9 cellular contexts compared by ENCODE assay signal in genomic region chr2:567865-568638, GRCh38.
DNase-seq lines count a peak whose midpoint lies in the region; TF ChIP-seq lines count a peak whose summit lies in the region.
"Had no signal": no experiment of that assay in that cellular context is flagged by ENCODE, and none has a peak within 500 bp of the region (broad histone marks: within the 10 kb centered on the region; RNA-seq: fewer than 3 reads in every experiment).

No MANE protein-coding gene starts in this region.

- H3K36me3 Mint-ChIP-seq in MCF 10A (ENCODE audit: insufficient read depth, unreplicated experiment), result no peaks in the 10 kb centered on the region

- no peaks in the 10 kb centered on the region for H3K79me2 ChIP-seq in MM.1S (ENCODE audit: low read length)

- intact Hi-C loops in MCF 10A (cut with micrococcal nuclease) (loop anchor here (2.0 kb wide), 1 partner anchor 33 kb away; no protein-coding TSS in a partner anchor), tibial artery (cut with DNase I; ENCODE audit: low total_unique reads) (no loop called here)

- H3K9ac ChIP-seq in MM.1S (ENCODE audit: low read length), result no peak overlapping the region

- no peak overlapping the region for H3K4me2 ChIP-seq in MM.1S (ENCODE audit: low read depth, low read length)

- H4K20me1 ChIP-seq in MM.1S (ENCODE audit: insufficient read depth, low read length), result no peaks in the 10 kb centered on the region

- CTCF ChIA-PET in HEK293 (lab: Yijun Ruan, JAX) (interaction anchor here (1.1 to 1.9 kb wide), 2 partner anchors 68 to 71 kb away, joined by 4 to 7 read pairs; no protein-coding TSS in a partner anchor), MCF 10A (lab: Yijun Ruan, JAX) (interaction anchor here (0.6 to 2.7 kb wide), 8 partner anchors 9 to 223 kb away, joined by 3 to 16 read pairs (median 3); no protein-coding TSS in a partner anchor)

- H3K9me3 Mint-ChIP-seq in MCF 10A (ENCODE audit: unreplicated experiment), result peaks cover 16% of the 10 kb centered on the region

- H3K9me2 ChIP-seq in MM.1S (replicated peaks; ENCODE audit: insufficient read depth, low read length), result no peaks in the 10 kb centered on the region

- peaks cover 4% of the 10 kb centered on the region for H3K4me1 ChIP-seq in HEK293 (ENCODE audit: control insufficient read depth, insufficient read depth, low read length)
- peaks cover 0 to 9% (median 2%) of the 10 kb centered on the region in 4 donors for H3K4me1 ChIP-seq in tibial artery
- H3K4me1 ChIP-seq in MM.1S (ENCODE audit: low read length), result no peaks in the 10 kb centered on the region

- H3K36me3 ChIP-seq in HEK293 (ENCODE audit: control insufficient read depth in 2 of 2, insufficient read depth in 1 of 2, low read length in 2 of 2) (no peaks in the 10 kb centered on the region), kidney epithelial cell (ENCODE audit: control insufficient read depth, insufficient read depth, low read length) (no peaks in the 10 kb centered on the region), tibial artery (no peaks in the 10 kb centered on the region), MM.1S (replicated peaks; ENCODE audit: insufficient read depth, low read length) (no peaks in the 10 kb centered on the region)

- H3K27me3 ChIP-seq in kidney epithelial cell (ENCODE audit: control insufficient read depth, insufficient read depth, low read length), result no peaks in the 10 kb centered on the region
- H3K27me3 ChIP-seq in tibial artery, result peaks cover 0 to 15% of the 10 kb centered on the region in 2 donors
- H3K27me3 ChIP-seq in MM.1S (replicated peaks; ENCODE audit: insufficient read depth, low read length), result peaks cover 3% of the 10 kb centered on the region; the same call in 1 of the 2 replicates

- DNase-seq in MCF 10A (ENCODE audit: unreplicated experiment), result peak; percentile 91
- DNase-seq in kidney epithelial cell (ENCODE audit: low read depth), result peak; percentile 57
- DNase-seq in tibial artery, result peak; percentile 78 to 80
- DNase-seq in NCI-H1092 (lab: John Stamatoyannopoulos, UW), result no peak
- DNase-seq in activated CD4-positive, alpha-beta T cell treated with anti-CD3 and anti-CD28 coated beads for 48 hours, result no peak
- DNase-seq in nucleus accumbens (lab: John Stamatoyannopoulos, UW), result no peak
- no peak for DNase-seq in MM.1S
- DNase-seq: activated naive CD4-positive, alpha-beta T cell had no signal

- H3K27me3 Mint-ChIP-seq in MCF 10A (ENCODE audit: insufficient read depth, unreplicated experiment), result no peaks in the 10 kb centered on the region

- POLR2A ChIA-PET in HEK293 (lab: Yijun Ruan, JAX), result no interaction called here
- POLR2A ChIA-PET in MCF 10A (lab: Yijun Ruan, JAX), result interaction anchor here (0.6 to 2.4 kb wide), 16 partner anchors 8 to 1058 kb away, joined by 3 to 24 read pairs (median 4); partner anchors contain the start of gene SH3YL1

- H3K9me3 ChIP-seq in HEK293 (ENCODE audit: control insufficient read depth, insufficient read depth, low read depth, low read length) (no peaks in the 10 kb centered on the region), tibial artery (peaks cover 0 to 10% (median 0%) of the 10 kb centered on the region in 3 donors), MM.1S (replicated peaks; ENCODE audit: insufficient read depth, low read length) (no peaks in the 10 kb centered on the region)

- H3K27ac ChIP-seq in HEK293 (ENCODE audit: extremely low read depth, low read depth, low read length) (no peak overlapping the region; the same call in 1 of the 2 replicates), tibial artery (peak overlapping the region; percentile 9 to 44), MM.1S (ENCODE audit: low read length) (no peak overlapping the region)

- no TSS peak for BruUV-seq in MCF 10A (replicated peaks; lab: Mats Ljungman, UMichigan)

- no peaks in the 10 kb centered on the region for H3F3A ChIP-seq in MM.1S (ENCODE audit: insufficient read depth, low read length)

- no peak overlapping the region for H2AFZ ChIP-seq in MM.1S (ENCODE audit: low read length)

- H3K4me1 Mint-ChIP-seq in MCF 10A (ENCODE audit: insufficient read depth, unreplicated experiment), result peaks cover 21% of the 10 kb centered on the region

- H3K4me3 ChIP-seq in HEK293 (ENCODE audit: low read depth, low read length) (no peak overlapping the region), kidney epithelial cell (ENCODE audit: low read depth, low read length) (no peak overlapping the region), tibial artery (peak overlapping the region; percentile 7 to 32), MM.1S (ENCODE audit: low read length) (no peak overlapping the region)

- TF ChIP-seq CTCF in HEK293 (tag by site-specific recombination; IDR thresholded peaks at IDR 0.05), result no peak
- no peak for TF ChIP-seq CTCF in MCF 10A (IDR thresholded peaks at IDR 0.05; ENCODE audit: unreplicated experiment)
- no peak for TF ChIP-seq CTCF in kidney epithelial cell (IDR thresholded peaks at IDR 0.05; ENCODE audit: insufficient read depth, low read length, poor library complexity, severe bottlenecking)
- no peak for TF ChIP-seq CTCF in tibial artery (IDR thresholded peaks at IDR 0.05)
- TF ChIP-seq CTCF in MM.1S (IDR thresholded peaks at IDR 0.05; ENCODE audit: low read length), result no peak

- H3K4me3 Mint-ChIP-seq in MCF 10A (ENCODE audit: unreplicated experiment), result peak overlapping the region; percentile 64

- H3K27ac Mint-ChIP-seq in MCF 10A (ENCODE audit: low read depth, unreplicated experiment), result peak overlapping the region; percentile 90

TF ChIP-seq in HEK293, 187 proteins besides CTCF, POLR2A, EP300 and RAD21 (continues in another document):
- TF ChIP-seq ZNF843 (tag by site-specific recombination; IDR thresholded peaks at IDR 0.05) (peak; percentile 27; the same call in 1 of the 2 replicates), ZBTB26 (tag by site-specific recombination; optimal IDR thresholded peaks at IDR 0.05) (no peak), ZNF341 (tag by site-specific recombination; IDR thresholded peaks at IDR 0.05; ENCODE audit: low read depth) (peak; percentile 59), ZNF629 (tag by site-specific recombination; IDR thresholded peaks at IDR 0.05) (peak; percentile 69), ZNF202 (tag by site-specific recombination; IDR thresholded peaks at IDR 0.05; ENCODE audit: borderline replicate concordance) (no peak), WT1 (tag by site-specific recombination; IDR thresholded peaks at IDR 0.05) (peak; percentile 25; the same call in 1 of the 2 replicates), ZNF114 (tag by site-specific recombination; IDR thresholded peaks at IDR 0.05) (no peak), SETDB1 (IDR thresholded peaks at IDR 0.05; ENCODE audit: insufficient read length, low read length) (peak; percentile 38), ZFP41 (tag by site-specific recombination; IDR thresholded peaks at IDR 0.05; ENCODE audit: borderline replicate concordance) (no peak), YY1 (tag by site-specific recombination; IDR thresholded peaks at IDR 0.05) (no peak), ZNF174 (tag by site-specific recombination; IDR thresholded peaks at IDR 0.05) (no peak), TSHZ1 (tag by site-specific recombination; IDR thresholded peaks at IDR 0.05; ENCODE audit: borderline replicate concordance) (no peak), TRIM28 (IDR thresholded peaks at IDR 0.05; ENCODE audit: borderline replicate concordance, low read length) (peak; percentile 85), ZSCAN30 (tag by site-specific recombination; IDR thresholded peaks at IDR 0.05) (no peak), ZNF776 (tag by site-specific recombination; IDR thresholded peaks at IDR 0.05; ENCODE audit: borderline replicate concordance) (no peak), GLIS1 (tag by site-specific recombination; IDR thresholded peaks at IDR 0.05) (peak; percentile 67)

Comparison
In these comparisons a context has a peak if more than half of its experiments do, and no peak if none do; other contexts are left out.
1. H3K27ac ChIP-seq: peak in tibial artery (2 of 2); none in HEK293 (single experiment) and MM.1S (single experiment).
2. H3K4me3 ChIP-seq: peak in tibial artery (2 of 2); none in HEK293 (single experiment), kidney epithelial cell (single experiment) and MM.1S (single experiment).
3. DNase-seq: peak in MCF 10A (single experiment), kidney epithelial cell (single experiment) and tibial artery (2 of 2); none in NCI-H1092 (single experiment), activated CD4-positive, alpha-beta T cell treated with anti-CD3 and anti-CD28 coated beads for 48 hours (single experiment), nucleus accumbens (0 of 56) and MM.1S (single experiment).